ENCODE assay signal across 8 cellular contexts in the genomic region with DNA sequence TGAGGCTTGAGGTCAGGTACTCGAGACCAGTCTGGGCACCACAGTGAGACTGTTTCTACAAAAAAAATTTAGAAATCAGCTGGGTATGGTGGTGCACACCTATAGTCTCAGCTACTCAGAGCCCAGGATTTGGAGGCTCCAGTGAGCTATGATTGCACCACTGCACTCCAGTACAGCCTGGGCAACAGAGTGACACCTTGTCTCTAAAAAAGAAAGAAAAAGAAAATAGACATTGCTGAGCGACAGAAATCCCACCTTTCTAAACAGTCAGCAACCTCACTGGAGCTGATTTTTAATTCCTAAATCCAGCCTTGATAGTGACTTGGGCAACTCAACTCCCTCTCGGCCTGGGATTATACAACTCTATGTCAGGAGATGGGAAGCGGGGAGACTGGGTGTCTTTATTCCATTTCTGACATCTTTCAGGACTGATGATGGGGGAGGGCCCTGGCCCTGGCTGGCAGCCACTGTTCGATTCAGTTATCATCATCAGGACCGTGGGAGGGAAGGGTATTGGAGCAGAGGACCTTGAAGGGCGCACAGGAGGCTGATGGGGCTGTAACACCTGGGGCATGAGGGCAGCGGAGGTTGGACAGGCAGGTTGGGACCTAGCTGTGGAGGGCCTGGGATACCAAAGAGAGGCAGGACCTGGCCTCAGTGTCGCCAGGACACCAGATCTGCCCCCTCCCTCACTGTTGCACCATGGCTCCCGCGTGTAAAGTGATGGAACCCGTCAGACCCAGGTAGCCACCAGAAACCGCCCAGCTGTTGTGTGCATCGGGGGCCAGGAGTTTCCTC. TPM values are rescaled to one million over a fixed set of nuclear protein-coding genes. Genes with fewer than 3 reads are reported as not detected.
A peak's percentile ranks its signal among the peaks of the same experiment; 100 is the strongest.
DNase-seq lines count a peak whose midpoint lies in the region; ATAC-seq, FAIRE-seq and TF ChIP-seq lines count a peak whose summit lies in the region.

No MANE protein-coding gene starts in this region.

- H3K4me3 ChIP-seq in CD4-positive, CD25-positive, alpha-beta regulatory T cell (ENCODE audit: low read depth, low read length) = peak overlapping the region; percentile 82
- H3K4me3 ChIP-seq in OCI-LY7 (ENCODE audit: low read depth, low read length, poor library complexity, severe bottlenecking) = peak overlapping the region; percentile 76
- peak overlapping the region in 1 of 3 experiments; percentile 22 for H3K4me3 ChIP-seq in endothelial cell of umbilical vein (replicated peaks in 1 of 3; ENCODE audit: insufficient read depth in 1 of 3, low read depth in 1 of 3, low read length in 3 of 3)

- POLR2A ChIA-PET in OCI-LY7 (lab: Charles Lee) = interaction anchor here (0.7 to 2.6 kb wide), 13 partner anchors 8 to 139 kb away, joined by 3 to 14 read pairs (median 4); partner anchors contain the start of genes HSPB1 and YWHAG
- POLR2A ChIA-PET in endothelial cell of umbilical vein (lab: Charles Lee) = interaction anchor here (1.9 kb wide), 1 partner anchor 42 kb away, joined by 11 read pairs; the partner anchor contains the start of gene YWHAG

- H3K9me3 ChIP-seq in CD4-positive, CD25-positive, alpha-beta regulatory T cell (ENCODE audit: control insufficient read depth in 2 of 2, low read length in 2 of 2) = no peaks in the 10 kb centered on the region
- no peaks in the 10 kb centered on the region for H3K9me3 ChIP-seq in OCI-LY7 (ENCODE audit: low read length)
- no peaks in the 10 kb centered on the region for H3K9me3 ChIP-seq in endothelial cell of umbilical vein (replicated peaks; ENCODE audit: control insufficient read depth, insufficient read depth, low read length)

- H3K4me1 Mint-ChIP-seq in CD4-positive, CD25-positive, alpha-beta regulatory T cell = peaks cover 8 to 35% (median 19%) of the 10 kb centered on the region in 4 donors
- H3K4me1 Mint-ChIP-seq in osteocyte (ENCODE audit: unreplicated experiment) = peaks cover 25% of the 10 kb centered on the region

- CTCF ChIA-PET in OCI-LY7 (lab: Charles Lee; ENCODE audit: unreplicated experiment) (no interaction called here), endothelial cell of umbilical vein (lab: Charles Lee) (interaction anchor here (0.8 to 8.3 kb wide), 5 partner anchors 11 to 140 kb away, joined by 4 to 100 read pairs (median 13); no protein-coding TSS in a partner anchor)

- H3K9me3 Mint-ChIP-seq in CD4-positive, CD25-positive, alpha-beta regulatory T cell = no peaks in the 10 kb centered on the region
- H3K9me3 Mint-ChIP-seq in osteocyte (ENCODE audit: unreplicated experiment) = no peaks in the 10 kb centered on the region

- no peaks in the 10 kb centered on the region for H3K36me3 Mint-ChIP-seq in CD4-positive, CD25-positive, alpha-beta regulatory T cell
- no peaks in the 10 kb centered on the region for H3K36me3 Mint-ChIP-seq in osteocyte (ENCODE audit: unreplicated experiment)

- H2AFZ ChIP-seq in OCI-LY7 (ENCODE audit: low read length) (peak overlapping the region; percentile 81), endothelial cell of umbilical vein (ENCODE audit: low read depth, low read length) (peak overlapping the region; percentile 70)

- TF ChIP-seq CTCF in OCI-LY7 (conservative IDR thresholded peaks at IDR 0.05; ENCODE audit: low read length) (no peak), endothelial cell of umbilical vein (IDR thresholded peaks at IDR 0.05; ENCODE audit: extremely low read depth in 1 of 2, insufficient read depth in 1 of 2, low read depth in 1 of 2, low read length in 2 of 2) (no peak), osteocyte (IDR thresholded peaks at IDR 0.05) (no peak)

- ATAC-seq in CD4-positive, CD25-positive, alpha-beta regulatory T cell (ENCODE audit: low read depth in 2 of 2) = no peak

- peak overlapping the region; percentile 96 to 98 (median 98) for H3K4me3 Mint-ChIP-seq in CD4-positive, CD25-positive, alpha-beta regulatory T cell
- H3K4me3 Mint-ChIP-seq in osteocyte (ENCODE audit: unreplicated experiment) = peak overlapping the region; percentile 90

- dilution Hi-C loops in endothelial cell of umbilical vein (cut with MboI; ENCODE audit: extremely low pct_ligation_motif_present, low sequenced_read_pairs) = no loop called here

- peaks cover 5% of the 10 kb centered on the region for H3K27me3 Mint-ChIP-seq in CD4-positive, CD25-positive, alpha-beta regulatory T cell
- H3K27me3 Mint-ChIP-seq in osteocyte (ENCODE audit: unreplicated experiment) = no peaks in the 10 kb centered on the region

- H3K27me3 ChIP-seq in CD4-positive, CD25-positive, alpha-beta regulatory T cell (ENCODE audit: control insufficient read depth, insufficient read depth, low read length) = no peaks in the 10 kb centered on the region
- H3K27me3 ChIP-seq in endothelial cell of umbilical vein (ENCODE audit: control insufficient read depth in 2 of 2, insufficient read depth in 2 of 2, low read length in 2 of 2) = no peaks in the 10 kb centered on the region

- no peak for DNase-seq in CD4-positive, CD25-positive, alpha-beta regulatory T cell
- no peak for DNase-seq in OCI-LY7 (ENCODE audit: low spot score)
- no peak for DNase-seq in endothelial cell of umbilical vein (ENCODE audit: low read depth, low spot score)
- no peak for DNase-seq in osteocyte (ENCODE audit: extremely low spot score, unreplicated experiment)
- no peak for DNase-seq in RPMI8226
- DNase-seq in activated CD8-positive, alpha-beta memory T cell treated with anti-CD3 and anti-CD28 coated beads for 24 hours = no peak
- DNase-seq in midbrain (lab: John Stamatoyannopoulos, UW) = no peak
- no peak for DNase-seq in T-helper 9 cell

- TF ChIP-seq POLR2A in endothelial cell of umbilical vein (IDR thresholded peaks at IDR 0.05; ENCODE audit: low read depth, low read length) = no peak

- H3K4me1 ChIP-seq in CD4-positive, CD25-positive, alpha-beta regulatory T cell (ENCODE audit: control insufficient read depth, insufficient read depth, low read length, poor library complexity, severe bottlenecking) = peaks cover 25% of the 10 kb centered on the region
- H3K4me1 ChIP-seq in OCI-LY7 (ENCODE audit: insufficient read depth, low read length, poor library complexity, severe bottlenecking) = peaks cover 27% of the 10 kb centered on the region
- peaks cover 17% of the 10 kb centered on the region for H3K4me1 ChIP-seq in endothelial cell of umbilical vein (ENCODE audit: control insufficient read depth, extremely low read depth, insufficient read depth, low read length)

- no peaks in the 10 kb centered on the region for H3K9me2 ChIP-seq in OCI-LY7 (ENCODE audit: insufficient read depth, low read length)

- BruUV-seq in OCI-LY7 (replicated peaks; lab: Mats Ljungman, UMichigan) = no TSS peak
- BruUV-seq in endothelial cell of umbilical vein (replicated peaks; lab: Mats Ljungman, UMichigan) = TSS peak; percentile 10

- intact Hi-C loops in OCI-LY7 (cut with micrococcal nuclease; ENCODE audit: unreplicated experiment) (no loop called here), endothelial cell of umbilical vein (cut with micrococcal nuclease) (no loop called here)

- peak overlapping the region; percentile 92 to 99 (median 98) for H3K27ac Mint-ChIP-seq in CD4-positive, CD25-positive, alpha-beta regulatory T cell
- H3K27ac Mint-ChIP-seq in osteocyte (ENCODE audit: unreplicated experiment) = peak overlapping the region; percentile 98

- peak overlapping the region; percentile 42 for H3K9ac ChIP-seq in endothelial cell of umbilical vein (replicated peaks; ENCODE audit: extremely low read depth, insufficient read depth, low read length)

- no peaks in the 10 kb centered on the region for H3K9me1 ChIP-seq in endothelial cell of umbilical vein (replicated peaks; ENCODE audit: control insufficient read depth, extremely low read depth, insufficient read depth, low read length)

- peak overlapping the region; percentile 89 for H3K27ac ChIP-seq in CD4-positive, CD25-positive, alpha-beta regulatory T cell (ENCODE audit: insufficient read depth, low read length, poor library complexity, severe bottlenecking)
- peak overlapping the region; percentile 22 for H3K27ac ChIP-seq in OCI-LY7 (ENCODE audit: low read depth, low read length, poor library complexity, severe bottlenecking)
- peak overlapping the region; percentile 53 for H3K27ac ChIP-seq in endothelial cell of umbilical vein (ENCODE audit: insufficient read depth, low read depth, low read length)

- H3K4me2 ChIP-seq in OCI-LY7 (ENCODE audit: low read length) (peak overlapping the region; percentile 87), endothelial cell of umbilical vein (ENCODE audit: insufficient read depth, low read length) (peak overlapping the region; percentile 48)

- FAIRE-seq in endothelial cell of umbilical vein (lab: Jason Lieb, UNC) = no peak

- H4K20me1 ChIP-seq in OCI-LY7 (ENCODE audit: insufficient read depth, low read length) = no peaks in the 10 kb centered on the region
- no peaks in the 10 kb centered on the region for H4K20me1 ChIP-seq in endothelial cell of umbilical vein (replicated peaks; ENCODE audit: control insufficient read depth, extremely low read depth, insufficient read depth, low read length)

- H3K79me2 ChIP-seq in OCI-LY7 (ENCODE audit: insufficient read depth, low read depth, low read length) (no peaks in the 10 kb centered on the region), endothelial cell of umbilical vein (ENCODE audit: control insufficient read depth, insufficient read depth, low read length) (no peaks in the 10 kb centered on the region)

- no peaks in the 10 kb centered on the region for H3K36me3 ChIP-seq in CD4-positive, CD25-positive, alpha-beta regulatory T cell (ENCODE audit: control insufficient read depth, insufficient read depth, low read length)
- H3K36me3 ChIP-seq in OCI-LY7 (ENCODE audit: insufficient read depth, low read length) (peaks cover 6% of the 10 kb centered on the region; the same call in 1 of the 2 replicates), endothelial cell of umbilical vein (ENCODE audit: control insufficient read depth in 2 of 2, extremely low read depth in 1 of 2, insufficient read depth in 2 of 2, low read length in 2 of 2) (peaks cover 0 to under 1% of the 10 kb centered on the region in 2 experiments)

RNA-seq across cellular contexts. Expression of gene HSPB1, which starts 14.7 kb away (rescaled TPM):
- 23.0 TPM for total RNA-seq in CD4-positive, CD25-positive, alpha-beta regulatory T cell
- polyA plus RNA-seq in CD4-positive, CD25-positive, alpha-beta regulatory T cell = 10 to 100 TPM; 48.8 to 81.2 (median 56.3) TPM
- 133 and 204 TPM in 2 replicates for total RNA-seq in OCI-LY7 (2014; rRNA removed; shearing (Covaris generic))
- total RNA-seq in OCI-LY7 (2022) (349 and 470 TPM in 2 replicates), endothelial cell of umbilical vein (1,711 and 1,748 TPM in 2 replicates), osteocyte (251 and 252 TPM in 2 replicates)
- 3,130 and 5,305 TPM in 2 replicates for polyA plus RNA-seq in endothelial cell of umbilical vein
- 1,445 and 1,938 TPM in 2 replicates for polyA plus RNA-seq in endothelial cell of umbilical vein (2011; cell fraction: cytosol; rRNA removed)
- 390 and 520 TPM in 2 replicates for polyA plus RNA-seq in endothelial cell of umbilical vein (2011; cell fraction: nucleus; rRNA removed)
- polyA plus RNA-seq in endothelial cell of umbilical vein (2012) = 685 and 1,218 TPM in 2 replicates
- polyA minus RNA-seq in endothelial cell of umbilical vein = 292 and 359 TPM in 2 replicates
- polyA minus RNA-seq in endothelial cell of umbilical vein (2011; cell fraction: cytosol; rRNA and poly(A)+ RNA removed) = 138 TPM
- polyA minus RNA-seq in endothelial cell of umbilical vein (2011; cell fraction: nucleus; rRNA and poly(A)+ RNA removed) = 63.3 and 204 TPM in 2 replicates

RNA-seq across cellular contexts. Expression of gene YWHAG, which starts 41.6 kb away (rescaled TPM):
- total RNA-seq in CD4-positive, CD25-positive, alpha-beta regulatory T cell = 36.6 TPM
- polyA plus RNA-seq in CD4-positive, CD25-positive, alpha-beta regulatory T cell = 1 to 10 TPM; 1.7 to 2.7 (median 2.0) TPM
- 42.6 and 45.5 TPM in 2 replicates for total RNA-seq in OCI-LY7 (2014; rRNA removed; shearing (Covaris generic))
- total RNA-seq in OCI-LY7 (2022) (109 and 126 TPM in 2 replicates), endothelial cell of umbilical vein (199 and 205 TPM in 2 replicates), osteocyte (151 and 154 TPM in 2 replicates)
- polyA plus RNA-seq in endothelial cell of umbilical vein = 41.3 and 55.6 TPM in 2 replicates
- 62.4 and 66.2 TPM in 2 replicates for polyA plus RNA-seq in endothelial cell of umbilical vein (2011; cell fraction: cytosol; rRNA removed)
- 38.7 and 46.1 TPM in 2 replicates for polyA plus RNA-seq in endothelial cell of umbilical vein (2011; cell fraction: nucleus; rRNA removed)
- polyA plus RNA-seq in endothelial cell of umbilical vein (2012) = 145 and 187 TPM in 2 replicates
- 94.8 and 112 TPM in 2 replicates for polyA minus RNA-seq in endothelial cell of umbilical vein
- 82.6 TPM for polyA minus RNA-seq in endothelial cell of umbilical vein (2011; cell fraction: cytosol; rRNA and poly(A)+ RNA removed)
- polyA minus RNA-seq in endothelial cell of umbilical vein (2011; cell fraction: nucleus; rRNA and poly(A)+ RNA removed) = 34.6 and 36.4 TPM in 2 replicates

Comparison
In these comparisons a context has a peak if more than half of its experiments do, and no peak if none do; other contexts are left out.
1. H3K27ac ChIP-seq: peak in every context shown above with its lines; median percentile 89 in CD4-positive, CD25-positive, alpha-beta regulatory T cell; 53 in endothelial cell of umbilical vein; 22 in OCI-LY7.